ENCODE assay signal across 12 cellular contexts in the genomic region with DNA sequence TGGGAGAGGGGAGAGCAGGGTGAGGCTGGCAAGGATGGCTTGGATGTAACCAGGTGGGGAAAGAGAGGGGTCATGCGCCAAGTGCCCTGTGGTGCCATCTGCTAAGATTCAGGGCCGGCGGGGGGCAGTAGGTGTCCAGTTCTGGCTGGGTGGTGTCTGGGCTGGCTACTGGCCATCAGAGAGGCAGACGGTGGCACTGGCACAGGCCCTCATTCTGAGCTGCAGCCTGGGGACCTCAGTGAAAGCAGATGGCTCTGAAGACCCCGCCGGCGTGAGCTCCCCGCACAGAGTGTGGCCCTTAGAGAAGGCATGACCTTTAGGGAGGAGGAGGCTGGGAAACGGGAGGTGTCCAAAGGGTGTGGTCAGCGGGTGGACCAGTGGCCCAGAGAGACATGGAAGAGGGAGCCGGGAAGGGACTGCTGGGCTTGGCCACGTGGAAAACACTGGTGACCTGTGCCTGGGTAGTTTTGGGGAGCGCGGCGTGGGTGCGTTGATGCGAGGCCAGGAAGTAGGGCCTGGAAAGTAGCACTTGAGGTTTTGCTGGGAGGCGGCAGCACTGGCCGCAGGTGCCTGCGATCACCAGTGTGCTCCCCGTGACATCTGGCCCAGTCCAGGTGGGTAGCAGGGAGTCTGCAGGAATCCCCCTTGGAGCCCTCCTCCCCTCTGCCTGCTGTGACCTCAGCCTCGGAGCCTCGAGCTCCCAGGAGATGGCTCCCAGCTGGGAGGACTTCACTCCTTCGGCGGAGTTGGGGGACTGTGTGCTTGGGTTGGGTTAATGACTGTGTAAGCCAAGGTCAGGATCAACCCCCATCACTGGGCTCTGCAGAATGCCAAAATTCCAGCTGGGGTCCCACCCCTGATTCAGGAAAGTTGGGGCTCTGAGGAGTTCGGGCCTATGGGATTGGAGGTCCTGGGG. TPM values are rescaled to one million over a fixed set of nuclear protein-coding genes. Genes with fewer than 3 reads are reported as not detected.
DNase-seq lines count a peak whose midpoint lies in the region; ATAC-seq, FAIRE-seq and TF ChIP-seq lines count a peak whose summit lies in the region.
"Had no signal": no experiment of that assay in that cellular context is flagged by ENCODE, and none has a peak within 500 bp of the region (broad histone marks: within the 10 kb centered on the region; RNA-seq: fewer than 3 reads in every experiment).

No MANE protein-coding gene starts in this region.

- peak in 1 of 4 donors; percentile 3 for ATAC-seq in psoas muscle

- POLR2A ChIA-PET in Caco-2 (lab: Charles Lee), result no interaction called here

- H3K9me3 ChIP-seq in adrenal gland (replicated peaks in 1 of 3) (no peaks in the 10 kb centered on the region), psoas muscle (no peaks in the 10 kb centered on the region), Caco-2 (no peaks in the 10 kb centered on the region; the same call in 1 of the 2 replicates)
- H3K9me3 ChIP-seq: SJSA1 had no signal

- TF ChIP-seq CTCF in adrenal gland (IDR thresholded peaks at IDR 0.05) (no peak), glutamatergic neuron (IDR thresholded peaks at IDR 0.05; ENCODE audit: partially characterized antibody, unreplicated experiment) (no peak), psoas muscle (IDR thresholded peaks at IDR 0.05) (no peak), Caco-2 (IDR thresholded peaks at IDR 0.05; ENCODE audit: insufficient read depth in 1 of 2, low read depth in 1 of 2, low read length in 1 of 2, severe bottlenecking in 1 of 2, unreplicated experiment in 1 of 2) (no peak)

- BruUV-seq in Caco-2 (replicated peaks; lab: Mats Ljungman, UMichigan), result no TSS peak

- TF ChIP-seq POLR2A in adrenal gland (IDR thresholded peaks at IDR 0.05), result no peak
- no peak for TF ChIP-seq POLR2A in H54 (IDR thresholded peaks at IDR 0.05; ENCODE audit: low read depth, low read length)

- FAIRE-seq in H54 (lab: Jason Lieb, UNC), result no peak
- FAIRE-seq: endometrium had no signal

- 88 to 92% (median 90%) methylated on average over 19 to 26 of the region's 26 CpGs for WGBS in adrenal gland, 4 donors
- WGBS in psoas muscle, 3 donors, result 85 to 89% (median 85%) methylated on average over 25 to 26 of the region's 26 CpGs

- DNase-seq in G401 (ENCODE audit: low spot score), result peak; percentile 73
- no peak for DNase-seq in adrenal gland
- DNase-seq in glutamatergic neuron, result peak; percentile 12
- no peak for DNase-seq in psoas muscle
- DNase-seq in SKM-1 (lab: John Stamatoyannopoulos, UW; ENCODE audit: unreplicated experiment), result no peak
- DNase-seq in Caco-2, result no peak
- DNase-seq in T-helper 2 cell treated with Interferon-gamma antibody and Interleukin-4, amounts not matched to agents 5 μg/mL and 100 μg/mL, for 36 hours (ENCODE audit: low spot score), result no peak
- DNase-seq in H54 (ENCODE audit: insufficient read length, low spot score), result no peak
- DNase-seq: activated gamma-delta T cell had no signal

- H3K27me3 Mint-ChIP-seq in glutamatergic neuron (ENCODE audit: unreplicated experiment) (peaks cover 8% of the 10 kb centered on the region), Caco-2 (ENCODE audit: insufficient read depth, unreplicated experiment) (no peaks in the 10 kb centered on the region)
- no peaks in the 10 kb centered on the region for H3K27me3 Mint-ChIP-seq in T-helper 2 cell treated with Interferon-gamma antibody and Interleukin-4, amounts not matched to agents 5 μg/mL and 100 μg/mL, for 36 hours (ENCODE audit: low read depth)

- H3K27me3 ChIP-seq in adrenal gland, result no peaks in the 10 kb centered on the region
- no peaks in the 10 kb centered on the region for H3K27me3 ChIP-seq in psoas muscle (ENCODE audit: insufficient read depth in 3 of 3, low read length in 2 of 3)
- no peaks in the 10 kb centered on the region for H3K27me3 ChIP-seq in Caco-2 (replicated peaks; ENCODE audit: control insufficient read depth, insufficient read depth, low read length)
- H3K27me3 ChIP-seq: SJSA1 had no signal

- H3K27ac Mint-ChIP-seq in glutamatergic neuron (ENCODE audit: unreplicated experiment) (no peak overlapping the region), Caco-2 (ENCODE audit: unreplicated experiment) (no peak overlapping the region)
- H3K27ac Mint-ChIP-seq in T-helper 2 cell treated with Interferon-gamma antibody and Interleukin-4, amounts not matched to agents 5 μg/mL and 100 μg/mL, for 36 hours, result no peak overlapping the region

- H3K4me1 ChIP-seq in adrenal gland (replicated peaks in 1 of 2), result peaks cover 17 to 24% of the 10 kb centered on the region in 2 donors
- H3K4me1 ChIP-seq in psoas muscle, result peaks cover 39% of the 10 kb centered on the region
- H3K4me1 ChIP-seq in Caco-2, result peaks cover 15% of the 10 kb centered on the region; the same call in 1 of the 2 replicates

- intact Hi-C loops in adrenal gland (cut with DNase I), result no loop called here
- intact Hi-C loops in psoas muscle (cut with DNase I), result loop anchor here in 1 of 2 donors (2.0 kb wide), 1 partner anchor 25 kb away; no protein-coding TSS in a partner anchor
- intact Hi-C loops in Caco-2 (cut with micrococcal nuclease; ENCODE audit: unreplicated experiment), result no loop called here

- H3K4me3 Mint-ChIP-seq in glutamatergic neuron (ENCODE audit: unreplicated experiment), result no peak overlapping the region
- H3K4me3 Mint-ChIP-seq in Caco-2 (ENCODE audit: unreplicated experiment), result no peak overlapping the region
- H3K4me3 Mint-ChIP-seq in T-helper 2 cell treated with Interferon-gamma antibody and Interleukin-4, amounts not matched to agents 5 μg/mL and 100 μg/mL, for 36 hours, result no peak overlapping the region

- H3K4me1 Mint-ChIP-seq in glutamatergic neuron (ENCODE audit: low read depth, unreplicated experiment) (peaks cover 17% of the 10 kb centered on the region), Caco-2 (ENCODE audit: low read depth, unreplicated experiment) (peaks cover 19% of the 10 kb centered on the region)
- no peaks in the 10 kb centered on the region for H3K4me1 Mint-ChIP-seq in T-helper 2 cell treated with Interferon-gamma antibody and Interleukin-4, amounts not matched to agents 5 μg/mL and 100 μg/mL, for 36 hours (ENCODE audit: low read depth)

- H3K36me3 Mint-ChIP-seq in glutamatergic neuron (ENCODE audit: unreplicated experiment), result no peaks in the 10 kb centered on the region
- no peaks in the 10 kb centered on the region for H3K36me3 Mint-ChIP-seq in Caco-2 (ENCODE audit: insufficient read depth, unreplicated experiment)
- H3K36me3 Mint-ChIP-seq in T-helper 2 cell treated with Interferon-gamma antibody and Interleukin-4, amounts not matched to agents 5 μg/mL and 100 μg/mL, for 36 hours (ENCODE audit: low read depth), result no peaks in the 10 kb centered on the region

- CTCF ChIA-PET in Caco-2 (lab: Charles Lee), result interaction anchor here (3.8 kb wide), 1 partner anchor 13 kb away, joined by 21 read pairs; no protein-coding TSS in a partner anchor

- H3K4me3 ChIP-seq in adrenal gland, result no peak overlapping the region
- peak overlapping the region; percentile 19 for H3K4me3 ChIP-seq in psoas muscle
- no peak overlapping the region for H3K4me3 ChIP-seq in Caco-2 (ENCODE audit: low read depth, low read length)
- H3K4me3 ChIP-seq: SJSA1 had no signal

- H3K27ac ChIP-seq in adrenal gland, result peak overlapping the region in 4 of 5 donors; percentile 59 to 94 (median 85)
- H3K27ac ChIP-seq in psoas muscle, result peak overlapping the region; percentile 90

- H3K9me3 Mint-ChIP-seq in glutamatergic neuron (ENCODE audit: unreplicated experiment) (peaks cover 7% of the 10 kb centered on the region), Caco-2 (ENCODE audit: unreplicated experiment) (no peaks in the 10 kb centered on the region)
- H3K9me3 Mint-ChIP-seq in T-helper 2 cell treated with Interferon-gamma antibody and Interleukin-4, amounts not matched to agents 5 μg/mL and 100 μg/mL, for 36 hours, result no peaks in the 10 kb centered on the region

- in situ Hi-C loops in G401 (cut with HindIII; ENCODE audit: low sequenced_read_pairs), result no loop called here

- no peaks in the 10 kb centered on the region for H3K36me3 ChIP-seq in adrenal gland (replicated peaks in 1 of 2)
- H3K36me3 ChIP-seq in psoas muscle (ENCODE audit: insufficient read depth in 1 of 2, low read depth in 1 of 2), result no peaks in the 10 kb centered on the region
- no peaks in the 10 kb centered on the region for H3K36me3 ChIP-seq in Caco-2 (ENCODE audit: control insufficient read depth, insufficient read depth, low read length)
- H3K36me3 ChIP-seq: SJSA1 had no signal

RNA-seq across cellular contexts. Expression of a gene that starts 9.3 kb away (rescaled TPM):
- not detected in 2 replicates for total RNA-seq in G401 (2014; rRNA removed; shearing (Covaris generic))
- total RNA-seq in adrenal gland (10 to 100 TPM; 17.2 to 58.7 (median 26.3) TPM), glutamatergic neuron (ENCODE audit: unreplicated experiment) (not detected), psoas muscle (1 to 10 TPM; 4.6 to 7.9 (median 4.9) TPM), Caco-2 (2022) (17.2 and 18.6 TPM in 2 replicates)
- polyA plus RNA-seq in adrenal gland (10 to 100 TPM in 2 of 3 donors, 1 to 10 TPM in 1; 1.5 to 28.0 (median 19.8) TPM), psoas muscle (1 to 10 TPM; 1.9 to 5.0 (median 4.0) TPM)
- polyA plus RNA-seq: neural cell had no signal

RNA-seq across cellular contexts. Expression of a gene that starts 31.2 kb away (rescaled TPM):
- total RNA-seq in G401 (2014; rRNA removed; shearing (Covaris generic)), result 0.37 and 1.3 TPM in 2 replicates
- total RNA-seq in adrenal gland, result 10 to 100 TPM in 7 of 8 donors, 1 to 10 TPM in 1; 9.9 to 31.2 (median 17.6) TPM
- 10 to 100 TPM in 2 of 3 donors, 1 to 10 TPM in 1; 5.8 to 14.1 (median 10.5) TPM for polyA plus RNA-seq in adrenal gland
- total RNA-seq in glutamatergic neuron (ENCODE audit: unreplicated experiment), result 7.5 TPM
- 100 to 1,000 TPM; 127 to 956 (median 461) TPM for total RNA-seq in psoas muscle
- 100 to 1,000 TPM in 2 of 3 donors, 10 to 100 TPM in 1; 82.2 to 295 (median 123) TPM for polyA plus RNA-seq in psoas muscle
- 0.23 TPM in 1 of 2 replicates, not detected in the other for total RNA-seq in Caco-2 (2022)

Comparison
In these comparisons a context has a peak if more than half of its experiments do, and no peak if none do; other contexts are left out.
1. DNase-seq: peak in G401 (single experiment) and glutamatergic neuron (single experiment); none in adrenal gland (0 of 7), psoas muscle (0 of 2), SKM-1 (single experiment), Caco-2 (0 of 2), T-helper 2 cell treated with Interferon-gamma antibody and Interleukin-4, amounts not matched to agents 5 μg/mL and 100 μg/mL, for 36 hours (single experiment) and H54 (single experiment).